1 cellular context compared by ENCODE assay signal in genomic region chrX:74924449-74925209, GRCh38.
TF ChIP-seq lines count a peak whose summit lies in the region.

No MANE protein-coding gene starts in this region.

TF ChIP-seq in GM12878, 131 proteins besides CTCF, POLR2A, EP300 and RAD21 (continued from another document):
- TF ChIP-seq BACH1 (IDR thresholded peaks at IDR 0.05; ENCODE audit: borderline replicate concordance) (peak; percentile 20; the same call in 1 of the 2 replicates), SMC3 (IDR thresholded peaks at IDR 0.05; ENCODE audit: borderline replicate concordance, low read length) (no peak; the same call in 1 of the 2 replicates), ZBED1 (IDR thresholded peaks at IDR 0.05; ENCODE audit: borderline replicate concordance) (no peak), REST (IDR thresholded peaks at IDR 0.05; ENCODE audit: low read depth, low read length) (no peak), RUNX3 (IDR thresholded peaks at IDR 0.05; ENCODE audit: low read length) (no peak; the same call in 1 of the 2 replicates), SUZ12 (IDR thresholded peaks at IDR 0.05; ENCODE audit: unreplicated experiment) (no peak), BCLAF1 (IDR thresholded peaks at IDR 0.05) (no peak), SKIL (IDR thresholded peaks at IDR 0.05; ENCODE audit: low read depth, poor library complexity, severe bottlenecking) (no peak), MXI1 (IDR thresholded peaks at IDR 0.05; ENCODE audit: low read depth, low read length) (peak; percentile 41; the same call in 1 of the 2 replicates), TAF1 (IDR thresholded peaks at IDR 0.05; ENCODE audit: borderline replicate concordance, low read depth, low read length) (peak; percentile 19; the same call in 1 of the 2 replicates), USF1 (IDR thresholded peaks at IDR 0.05; ENCODE audit: borderline replicate concordance, extremely low read length, insufficient read depth, low read depth, low read length) (no peak), HCFC1 (IDR thresholded peaks at IDR 0.05; ENCODE audit: low read length) (no peak), SIN3A (IDR thresholded peaks at IDR 0.05; ENCODE audit: low read depth, low read length) (peak; percentile 38; the same call in 1 of the 2 replicates), HSF1 (IDR thresholded peaks at IDR 0.05; ENCODE audit: low read depth, low read length) (no peak), CBX5 (IDR thresholded peaks at IDR 0.05; ENCODE audit: low read depth) (0 out of 2 replicates have a peak, but pooled peaks have one; percentile 17), POU2F2 (IDR thresholded peaks at IDR 0.05; ENCODE audit: borderline replicate concordance, low read depth, low read length) (peak; percentile 58; the same call in 1 of the 3 replicates), NRF1 (conservative IDR thresholded peaks at IDR 0.05; ENCODE audit: low read depth, low read length) (no peak)
